In genomic region chr3:30350901-30351300, GRCh38 we compare ENCODE assay signal across 18 cellular contexts.
DNase-seq lines count a peak whose midpoint lies in the region; ATAC-seq, FAIRE-seq and TF ChIP-seq lines count a peak whose summit lies in the region.
"Had no signal": no experiment of that assay in that cellular context is flagged by ENCODE, and none has a peak within 500 bp of the region (broad histone marks: within the 10 kb centered on the region; RNA-seq: fewer than 3 reads in every experiment).

No MANE protein-coding gene starts in this region.

- no peaks in the 10 kb centered on the region for H3K9me3 ChIP-seq in left ventricle myocardium inferior (replicated peaks)
- H3K9me3 ChIP-seq in endothelial cell of umbilical vein (replicated peaks; ENCODE audit: control insufficient read depth, insufficient read depth, low read length): no peaks in the 10 kb centered on the region
- no peaks in the 10 kb centered on the region for H3K9me3 ChIP-seq in thoracic aorta
- H3K9me3 ChIP-seq in upper lobe of right lung: no peaks in the 10 kb centered on the region
- H3K9me3 ChIP-seq: BLaER1 had no signal

- no peaks in the 10 kb centered on the region for H3K9me1 ChIP-seq in endothelial cell of umbilical vein (replicated peaks; ENCODE audit: control insufficient read depth, extremely low read depth, insufficient read depth, low read length)

- no peak overlapping the region for H3K4me2 ChIP-seq in endothelial cell of umbilical vein (ENCODE audit: insufficient read depth, low read length)
- H3K4me2 ChIP-seq: BLaER1 had no signal

- H3K4me1 ChIP-seq in left ventricle myocardium inferior (peaks cover 89% of the 10 kb centered on the region), endothelial cell of umbilical vein (ENCODE audit: control insufficient read depth, extremely low read depth, insufficient read depth, low read length) (peaks cover 51% of the 10 kb centered on the region), thoracic aorta (ENCODE audit: control insufficient read depth in 1 of 2, low read depth in 2 of 2) (peaks cover 29 to 76% of the 10 kb centered on the region in 2 donors), upper lobe of right lung (peaks cover 16% of the 10 kb centered on the region)

- TF ChIP-seq CTCF in left ventricle myocardium inferior (IDR thresholded peaks at IDR 0.05; ENCODE audit: borderline replicate concordance): no peak
- TF ChIP-seq CTCF in endothelial cell of umbilical vein (IDR thresholded peaks at IDR 0.05; ENCODE audit: extremely low read depth in 1 of 2, insufficient read depth in 1 of 2, low read depth in 1 of 2, low read length in 2 of 2): no peak
- TF ChIP-seq CTCF in thoracic aorta (IDR thresholded peaks at IDR 0.05): no peak
- TF ChIP-seq CTCF in upper lobe of right lung (IDR thresholded peaks at IDR 0.05): no peak

- POLR2A ChIA-PET in endothelial cell of umbilical vein (lab: Charles Lee): no interaction called here

- BruUV-seq in endothelial cell of umbilical vein (replicated peaks; lab: Mats Ljungman, UMichigan): no TSS peak

- intact Hi-C loops in left ventricle myocardium inferior (cut with micrococcal nuclease) (no loop called here), Right ventricle myocardium inferior (cut with DNase I) (loop anchor here (5.0 kb wide), 1 partner anchor 341 kb away; no protein-coding TSS in a partner anchor), endothelial cell of umbilical vein (cut with micrococcal nuclease) (no loop called here), upper lobe of right lung (cut with DNase I) (no loop called here)

- H3K79me2 ChIP-seq in endothelial cell of umbilical vein (ENCODE audit: control insufficient read depth, insufficient read depth, low read length): no peaks in the 10 kb centered on the region

- ATAC-seq in Right ventricle myocardium inferior (no peak), thoracic aorta (ENCODE audit: insufficient number of reproducible peaks, low FRiP score, low read depth) (no peak), upper lobe of right lung (no peak)
- ATAC-seq: GM12878, HCT116 had no signal

- dilution Hi-C loops in endothelial cell of umbilical vein (cut with MboI; ENCODE audit: extremely low pct_ligation_motif_present, low sequenced_read_pairs): no loop called here

- no peak for FAIRE-seq in endothelial cell of umbilical vein (lab: Jason Lieb, UNC)
- FAIRE-seq: GM12878, GM18507, H54 had no signal

- H4K20me1 ChIP-seq in endothelial cell of umbilical vein (replicated peaks; ENCODE audit: control insufficient read depth, extremely low read depth, insufficient read depth, low read length): no peaks in the 10 kb centered on the region
- H4K20me1 ChIP-seq: BLaER1 had no signal

- DNase-seq in NCI-H2171 treated with DMSO at 0.1 percent for 48 hours (lab: John Stamatoyannopoulos, UW) (peak; percentile 14), NCI-H2171 (lab: John Stamatoyannopoulos, UW) (no peak), left ventricle myocardium inferior (no peak), Right ventricle myocardium inferior (ENCODE audit: missing footprints) (no peak), endothelial cell of umbilical vein (ENCODE audit: low read depth, low spot score) (peak; percentile 16), thoracic aorta (ENCODE audit: low spot score) (no peak), C1 segment of cervical spinal cord (lab: John Stamatoyannopoulos, UW) (no peak), upper lobe of right lung (no peak)
- DNase-seq: 8988T; AML-193; CD4-positive, CD25-positive, alpha-beta regulatory T cell; DMS79; GM23248 had no signal

- CTCF ChIA-PET in endothelial cell of umbilical vein (lab: Charles Lee): no interaction called here

- H3K27me3 ChIP-seq in left ventricle myocardium inferior (ENCODE audit: low read depth) (no peaks in the 10 kb centered on the region), endothelial cell of umbilical vein (ENCODE audit: control insufficient read depth in 2 of 2, insufficient read depth in 2 of 2, low read length in 2 of 2) (no peaks in the 10 kb centered on the region), thoracic aorta (replicated peaks; ENCODE audit: insufficient read depth) (no peaks in the 10 kb centered on the region), upper lobe of right lung (no peaks in the 10 kb centered on the region)
- H3K27me3 ChIP-seq: BLaER1 had no signal

- H3K36me3 ChIP-seq in left ventricle myocardium inferior (no peaks in the 10 kb centered on the region), endothelial cell of umbilical vein (ENCODE audit: control insufficient read depth in 2 of 2, extremely low read depth in 1 of 2, insufficient read depth in 2 of 2, low read length in 2 of 2) (no peaks in the 10 kb centered on the region), thoracic aorta (no peaks in the 10 kb centered on the region), upper lobe of right lung (no peaks in the 10 kb centered on the region)
- H3K36me3 ChIP-seq: BLaER1 had no signal

- H3K4me3 ChIP-seq in left ventricle myocardium inferior (no peak overlapping the region), endothelial cell of umbilical vein (replicated peaks in 1 of 3; ENCODE audit: insufficient read depth in 1 of 3, low read depth in 1 of 3, low read length in 3 of 3) (no peak overlapping the region), thoracic aorta (no peak overlapping the region), upper lobe of right lung (no peak overlapping the region)
- H3K4me3 ChIP-seq: BLaER1, GM12878, GM23248 had no signal

- no peak overlapping the region for H3K9ac ChIP-seq in endothelial cell of umbilical vein (replicated peaks; ENCODE audit: extremely low read depth, insufficient read depth, low read length)
- H3K9ac ChIP-seq: BLaER1, GM23248 had no signal

- peak overlapping the region; percentile 83 for H3K27ac ChIP-seq in left ventricle myocardium inferior (replicated peaks)
- H3K27ac ChIP-seq in endothelial cell of umbilical vein (ENCODE audit: insufficient read depth, low read depth, low read length): no peak overlapping the region
- H3K27ac ChIP-seq in thoracic aorta: peak overlapping the region; percentile 28 to 66
- no peak overlapping the region for H3K27ac ChIP-seq in upper lobe of right lung
- H3K27ac ChIP-seq: BLaER1, GM23248 had no signal

- H2AFZ ChIP-seq in endothelial cell of umbilical vein (ENCODE audit: low read depth, low read length): no peak overlapping the region

- TF ChIP-seq POLR2A in endothelial cell of umbilical vein (IDR thresholded peaks at IDR 0.05; ENCODE audit: low read depth, low read length): no peak

TF ChIP-seq in endothelial cell of umbilical vein, 7 proteins besides CTCF, POLR2A, EP300 and RAD21:
- TF ChIP-seq MYC (IDR thresholded peaks at IDR 0.05; ENCODE audit: low read depth, low read length) (no peak), JUN (IDR thresholded peaks at IDR 0.05; ENCODE audit: borderline replicate concordance, insufficient read depth, insufficient read length, low read depth) (no peak), GATA2 (IDR thresholded peaks at IDR 0.05; ENCODE audit: insufficient read depth, insufficient read length, low read depth, low read length) (no peak), FOS (IDR thresholded peaks at IDR 0.05; ENCODE audit: borderline replicate concordance, insufficient read depth, low read length) (no peak), POLR2AphosphoS5 (IDR thresholded peaks at IDR 0.05; ENCODE audit: insufficient read depth, low read depth, low read length) (no peak), EZH2 (IDR thresholded peaks at IDR 0.05; ENCODE audit: borderline replicate concordance, low read depth, low read length, severe bottlenecking) (no peak), MAX (IDR thresholded peaks at IDR 0.05; ENCODE audit: insufficient read depth, insufficient read length) (no peak)

Comparison
In these comparisons a context has a peak if more than half of its experiments do, and no peak if none do; other contexts are left out.
1. DNase-seq: peak in NCI-H2171 treated with DMSO at 0.1 percent for 48 hours (single experiment) and endothelial cell of umbilical vein (single experiment); none in NCI-H2171 (single experiment), left ventricle myocardium inferior (single experiment), Right ventricle myocardium inferior (single experiment), thoracic aorta (single experiment), C1 segment of cervical spinal cord (0 of 14) and upper lobe of right lung (single experiment).
2. H3K27ac ChIP-seq: peak in left ventricle myocardium inferior (single experiment) and thoracic aorta (2 of 2); none in endothelial cell of umbilical vein (single experiment) and upper lobe of right lung (single experiment).